In genomic region chr2:120353931-120354330, GRCh38 we compare ENCODE assay signal across 22 cellular contexts. TPM values are rescaled to one million over a fixed set of nuclear protein-coding genes. Genes with fewer than 3 reads are reported as not detected.
DNase-seq lines count a peak whose midpoint lies in the region; ATAC-seq, FAIRE-seq and TF ChIP-seq lines count a peak whose summit lies in the region.
"Had no signal": no experiment of that assay in that cellular context is flagged by ENCODE, and none has a peak within 500 bp of the region (broad histone marks: within the 10 kb centered on the region; RNA-seq: fewer than 3 reads in every experiment).

No MANE protein-coding gene starts in this region.

- CTCF ChIA-PET in H1 (lab: Charles Lee; ENCODE audit: partially characterized antibody): interaction anchor here (0.9 to 1.2 kb wide), 3 partner anchors 9 to 83 kb away, joined by 3 to 5 read pairs (median 3); no protein-coding TSS in a partner anchor

- H3K18ac ChIP-seq in H1 (ENCODE audit: extremely low read depth, low read length): no peak overlapping the region

- H3K23me2 ChIP-seq in H1 (ENCODE audit: low read depth, low read length): no peaks in the 10 kb centered on the region

- H3K27me3 ChIP-seq in right cardiac atrium (ENCODE audit: control insufficient read depth, insufficient read depth): no peaks in the 10 kb centered on the region
- peaks cover 11 to 42% (median 33%) of the 10 kb centered on the region in 4 experiments for H3K27me3 ChIP-seq in H1 (replicated peaks in 1 of 4; ENCODE audit: control insufficient read depth in 3 of 4, extremely low read depth in 1 of 4, insufficient read depth in 3 of 4, low read length in 3 of 4)
- H3K27me3 ChIP-seq in psoas muscle (ENCODE audit: insufficient read depth in 3 of 3, low read length in 2 of 3): no peaks in the 10 kb centered on the region
- H3K27me3 ChIP-seq in uterus: no peaks in the 10 kb centered on the region

- H3K14ac ChIP-seq in H1 (ENCODE audit: insufficient read length): no peak overlapping the region

- no peak overlapping the region for H2AFZ ChIP-seq in H1 (ENCODE audit: low read length)

- H3K4me3 ChIP-seq in right cardiac atrium (ENCODE audit: low read length) (no peak overlapping the region), H1 (ENCODE audit: extremely low read depth in 1 of 4, insufficient read depth in 2 of 4, low read depth in 3 of 4, low read length in 4 of 4) (no peak overlapping the region), psoas muscle (no peak overlapping the region), uterus (no peak overlapping the region)

- H2BK12ac ChIP-seq in H1 (ENCODE audit: low read depth, low read length): 0 out of 2 replicates have a peak overlapping the region, but pooled peaks have one; percentile 39

- POLR2A ChIA-PET in H1 (lab: Charles Lee; ENCODE audit: partially characterized antibody): interaction anchor here (1.1 kb wide), 1 partner anchor 112 kb away, joined by 3 read pairs; no protein-coding TSS in a partner anchor

- H2AK5ac ChIP-seq in H1 (ENCODE audit: low read depth, low read length): no peak overlapping the region

- no peak for TF ChIP-seq CTCF in H1 (IDR thresholded peaks at IDR 0.05; ENCODE audit: control extremely low read depth in 1 of 3, insufficient read depth in 1 of 3, low read depth in 1 of 3, low read length in 3 of 3)
- TF ChIP-seq CTCF in psoas muscle (IDR thresholded peaks at IDR 0.05): no peak
- no peak for TF ChIP-seq CTCF in uterus (IDR thresholded peaks at IDR 0.05)

- no peaks in the 10 kb centered on the region for H3K36me3 ChIP-seq in H1 (ENCODE audit: control insufficient read depth in 2 of 4, insufficient read depth in 4 of 4, low read length in 3 of 4)
- H3K36me3 ChIP-seq in psoas muscle (ENCODE audit: insufficient read depth in 1 of 2, low read depth in 1 of 2): peaks cover 0 to 10% of the 10 kb centered on the region in 2 donors
- no peaks in the 10 kb centered on the region for H3K36me3 ChIP-seq in uterus

- H3K27ac ChIP-seq in right cardiac atrium (ENCODE audit: low read length): no peak overlapping the region
- no peak overlapping the region for H3K27ac ChIP-seq in H1 (ENCODE audit: low read depth, low read length)
- no peak overlapping the region for H3K27ac ChIP-seq in psoas muscle
- H3K27ac ChIP-seq in uterus: no peak overlapping the region
- H3K27ac ChIP-seq: 22Rv1 had no signal

- H2BK20ac ChIP-seq in H1 (ENCODE audit: low read length): no peak overlapping the region

- no peak overlapping the region for H3K56ac ChIP-seq in H1 (replicated peaks; ENCODE audit: insufficient read length, low read depth, low read length)

- no peak overlapping the region for H3K4me2 ChIP-seq in H1 (ENCODE audit: insufficient read depth in 1 of 2, low read depth in 2 of 2, low read length in 2 of 2)

- H2BK120ac ChIP-seq in H1 (replicated peaks; ENCODE audit: low read depth, low read length): no peak overlapping the region

- no peak overlapping the region for H3K9ac ChIP-seq in H1 (replicated peaks in 1 of 4; ENCODE audit: extremely low read depth in 1 of 4, low read depth in 3 of 4, low read length in 3 of 4)

- FAIRE-seq in H1 (lab: Jason Lieb, UNC): no peak
- FAIRE-seq: A204.1, GM12891, GM18507 had no signal

- TF ChIP-seq RAD21 in H1 (IDR thresholded peaks at IDR 0.05 in 1 of 2, conservative IDR thresholded peaks at IDR 0.05 in 1 of 2; ENCODE audit: low read depth in 2 of 2, low read length in 2 of 2): no peak

- peaks cover 0 to 8% of the 10 kb centered on the region in 2 experiments for H4K20me1 ChIP-seq in H1 (replicated peaks in 1 of 2; ENCODE audit: control insufficient read depth in 1 of 2, insufficient read depth in 2 of 2, low read length in 2 of 2)

- intact Hi-C loops in Right ventricle myocardium inferior (cut with DNase I) (no loop called here), right cardiac atrium (cut with DNase I) (no loop called here), psoas muscle (cut with DNase I) (loop anchor here in 1 of 2 donors (5.0 kb wide), 1 partner anchor 98 kb away; no protein-coding TSS in a partner anchor), uterus (cut with DNase I; ENCODE audit: low total_unique reads) (no loop called here)

- H3K23ac ChIP-seq in H1 (ENCODE audit: insufficient read length): no peak overlapping the region

- H3K79me2 ChIP-seq in H1 (ENCODE audit: control insufficient read depth in 1 of 2, insufficient read depth in 2 of 2, low read length in 2 of 2): no peaks in the 10 kb centered on the region

- no peak overlapping the region for H2BK5ac ChIP-seq in H1 (ENCODE audit: low read depth, low read length)

- H3K4ac ChIP-seq in H1 (replicated peaks; ENCODE audit: insufficient read length, low read depth, low read length): no peak overlapping the region

- H3K9me3 ChIP-seq in right cardiac atrium (ENCODE audit: control insufficient read depth, low read length) (no peaks in the 10 kb centered on the region), H1 (ENCODE audit: insufficient read depth in 2 of 2, low read depth in 1 of 2, low read length in 1 of 2) (no peaks in the 10 kb centered on the region), psoas muscle (no peaks in the 10 kb centered on the region), uterus (no peaks in the 10 kb centered on the region)

- H2BK15ac ChIP-seq in H1 (ENCODE audit: low read length): no peak overlapping the region

- TF ChIP-seq POLR2A in H1 (IDR thresholded peaks at IDR 0.05; ENCODE audit: control extremely low read depth in 1 of 2, low read depth in 2 of 2, low read length in 2 of 2) (no peak), uterus (IDR thresholded peaks at IDR 0.05) (no peak)

- H4K91ac ChIP-seq in H1 (replicated peaks; ENCODE audit: insufficient read length, low read length): no peak overlapping the region

- H3K4me1 ChIP-seq in right cardiac atrium (ENCODE audit: control insufficient read depth, insufficient read depth, low read length) (no peaks in the 10 kb centered on the region), H1 (replicated peaks in 1 of 4; ENCODE audit: control insufficient read depth in 3 of 4, insufficient read depth in 4 of 4, low read length in 3 of 4) (peaks cover 2 to 16% (median 12%) of the 10 kb centered on the region in 4 experiments), psoas muscle (no peaks in the 10 kb centered on the region), uterus (no peaks in the 10 kb centered on the region)

- ATAC-seq in Right ventricle myocardium inferior: no peak
- no peak for ATAC-seq in right cardiac atrium
- ATAC-seq in psoas muscle: no peak

- H3K79me1 ChIP-seq in H1 (ENCODE audit: low read depth, low read length): no peaks in the 10 kb centered on the region

- no peak overlapping the region for H4K5ac ChIP-seq in H1 (ENCODE audit: insufficient read length, low read depth, low read length)

- no peak for TF ChIP-seq EP300 in H1 (IDR thresholded peaks at IDR 0.05; ENCODE audit: borderline replicate concordance in 1 of 2, low read depth in 2 of 2, low read length in 2 of 2)

- no peak overlapping the region for H4K8ac ChIP-seq in H1 (ENCODE audit: extremely low read depth, insufficient read depth, low read length)

- DNase-seq in Right ventricle myocardium inferior (ENCODE audit: missing footprints) (peak; percentile 37), right cardiac atrium (no peak), H1 (ENCODE audit: low read depth in 1 of 2, low spot score in 2 of 2) (no peak), psoas muscle (peak; percentile 2 to 36), uterus (no peak)
- DNase-seq in stimulated activated CD4-positive, alpha-beta T cell treated with anti-CD3 and anti-CD28 coated beads, Interleukin-15, amount 100 ng/mL, for 24 hours: no peak
- DNase-seq: C1 segment of cervical spinal cord, Calu3, COR-L47, DMS53, DMS79 treated with DMSO at 0.1 percent for 48 hours, GF-D8, GOT3, H7, HCEC 1CT had no signal

- WGBS in right cardiac atrium: 94% methylated on average over 10 of the region's 10 CpGs
- 92% methylated on average over 10 of the region's 10 CpGs; no CpG with 5 or more reads in 1 of the 2 experiments for WGBS in H1 (ENCODE audit: extremely low coverage in 1 of 2, insufficient coverage in 1 of 2, insufficient read length in 1 of 2, insufficient replicate concordance in 2 of 2, low coverage in 1 of 2, low lambda C conversion rate in 2 of 2, missing lambda C conversion rate in 1 of 2), 2 experiments
- 92 to 96% (median 94%) methylated on average over 10 of the region's 10 CpGs for WGBS in psoas muscle, 3 donors

TF ChIP-seq in H1, 55 proteins besides CTCF, POLR2A, EP300 and RAD21 (continues in another document):
- TF ChIP-seq SP2 (IDR thresholded peaks at IDR 0.05; ENCODE audit: low read length) (no peak), TBP (IDR thresholded peaks at IDR 0.05; ENCODE audit: low read depth, low read length) (no peak), RFX5 (IDR thresholded peaks at IDR 0.05; ENCODE audit: borderline replicate concordance, low read depth, low read length) (no peak), HDAC2 (IDR thresholded peaks at IDR 0.05; ENCODE audit: borderline replicate concordance in 1 of 2, low read depth in 2 of 2, low read length in 2 of 2) (no peak), PHF8 (conservative IDR thresholded peaks at IDR 0.05; ENCODE audit: low read depth, low read length) (no peak), NANOG (IDR thresholded peaks at IDR 0.05; ENCODE audit: insufficient read depth, low read depth, low read length, poor library complexity, severe bottlenecking) (no peak), GTF2F1 (IDR thresholded peaks at IDR 0.05; ENCODE audit: borderline replicate concordance, low read depth, low read length) (no peak), CREB1 (IDR thresholded peaks at IDR 0.05) (no peak), CHD1 (IDR thresholded peaks at IDR 0.05; ENCODE audit: low read depth, low read length) (no peak), BRCA1 (IDR thresholded peaks at IDR 0.05; ENCODE audit: low read depth, low read length) (no peak), NRF1 (IDR thresholded peaks at IDR 0.05; ENCODE audit: low read depth, low read length) (no peak), CTBP2 (IDR thresholded peaks at IDR 0.05; ENCODE audit: borderline replicate concordance, insufficient read depth, insufficient read length, low read length) (no peak)

RNA-seq across cellular contexts. Expression of gene INHBB, which starts 8.0 kb away (rescaled TPM):
- total RNA-seq in Right ventricle myocardium inferior: 7.1 TPM
- total RNA-seq in right cardiac atrium: 1 to 10 TPM; 1.4 to 2.5 (median 2.0) TPM
- polyA plus RNA-seq in right cardiac atrium: 2.4 TPM
- 0.23 and 0.30 TPM in 2 replicates for total RNA-seq in H1 (2021; fragmentation: NEBNext Ultra II Directional; extraction: Animal tissue kit (Norgen Biotek cat#: 25700))
- polyA plus RNA-seq in H1 (2011; rRNA removed): 0.24 and 0.32 TPM in 2 replicates
- 0.25 TPM for polyA plus RNA-seq in H1 (2011; cell fraction: cytosol; rRNA removed)
- polyA plus RNA-seq in H1 (2011; cell fraction: nucleus; rRNA removed): 0.44 TPM
- 0.27 to 0.51 TPM (median 0.42 TPM) in 4 replicates for polyA plus RNA-seq in H1 (2012, experiment 1 of 2)
- polyA plus RNA-seq in H1 (2012, experiment 2 of 2): 0.31 TPM
- polyA plus RNA-seq in H1 (2013, experiment 1 of 2): 0.10 TPM
- 0.15 TPM for polyA plus RNA-seq in H1 (2013, experiment 2 of 2)
- 0.19 and 0.46 TPM in 2 replicates for polyA minus RNA-seq in H1 (2011; rRNA and poly(A)+ RNA removed)
- 0.44 TPM for polyA minus RNA-seq in H1 (2011; cell fraction: cytosol; rRNA and poly(A)+ RNA removed)
- 0.50 TPM for polyA minus RNA-seq in H1 (2011; cell fraction: nucleus; rRNA and poly(A)+ RNA removed)
- 10 to 100 TPM in 2 of 4 donors, 1 to 10 TPM in 2; 2.9 to 19.3 (median 11.0) TPM for total RNA-seq in psoas muscle
- polyA plus RNA-seq in psoas muscle: 10 to 100 TPM in 2 of 3 donors, 1 to 10 TPM in 1; 7.4 to 20.0 (median 13.4) TPM
- total RNA-seq in uterus: 10 to 100 TPM in 1 of 4 donors, 1 to 10 TPM in 2, under 1 TPM in 1; 0.35 to 18.1 (median 4.2) TPM
- total RNA-seq: B cell; Calu3; CD4-positive, alpha-beta memory T cell; G401 had no signal
- polyA plus RNA-seq: CD4-positive, alpha-beta memory T cell had no signal

Comparison
In these comparisons a context has a peak if more than half of its experiments do, and no peak if none do; other contexts are left out.
1. DNase-seq: peak in Right ventricle myocardium inferior (single experiment) and psoas muscle (2 of 2); none in right cardiac atrium (0 of 3), H1 (0 of 2), stimulated activated CD4-positive, alpha-beta T cell treated with anti-CD3 and anti-CD28 coated beads, Interleukin-15, amount 100 ng/mL, for 24 hours (single experiment) and uterus (0 of 2).